Comparison of ENCODE assay signal across 14 cellular contexts in the genomic region with DNA sequence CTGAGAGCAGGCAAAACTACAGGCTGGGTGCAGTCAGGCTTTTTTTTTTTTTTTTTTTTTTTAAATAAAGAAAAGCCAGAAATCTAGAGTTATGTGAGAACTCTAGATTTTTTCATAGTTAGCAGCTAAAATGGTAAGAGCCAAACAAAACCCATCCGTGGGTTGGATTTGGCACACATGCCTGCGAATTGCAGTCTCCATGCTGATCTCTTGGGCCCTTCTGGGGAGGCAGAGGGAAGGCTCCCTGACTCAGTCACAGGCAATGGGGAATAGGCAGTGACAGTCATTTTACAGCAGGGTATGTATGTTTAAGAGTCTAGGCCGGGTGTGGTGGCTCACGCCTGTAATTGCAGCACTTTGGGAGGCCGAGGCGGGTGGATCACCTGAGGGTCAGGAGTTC. TPM values are rescaled to one million over a fixed set of nuclear protein-coding genes. Genes with fewer than 3 reads are reported as not detected.
DNase-seq lines count a peak whose midpoint lies in the region; ATAC-seq and TF ChIP-seq lines count a peak whose summit lies in the region.
"Had no signal": no experiment of that assay in that cellular context is flagged by ENCODE, and none has a peak within 500 bp of the region (broad histone marks: within the 10 kb centered on the region; RNA-seq: fewer than 3 reads in every experiment).

No MANE protein-coding gene starts in this region.

- CTCF ChIA-PET in CD8-positive, alpha-beta T cell (lab: Charles Lee), result no interaction called here
- CTCF ChIA-PET in MCF 10A (lab: Yijun Ruan, JAX), result interaction anchor here (0.6 to 0.7 kb wide), 3 partner anchors 23 to 588 kb away, joined by 3 to 4 read pairs (median 4); a partner anchor contains a TSS

- H4K20me1 ChIP-seq in Loucy (ENCODE audit: insufficient read depth, low read length, poor library complexity, severe bottlenecking), result peaks cover 51% of the 10 kb centered on the region

- no peak for DNase-seq in CD8-positive, alpha-beta T cell
- DNase-seq in MCF 10A (ENCODE audit: unreplicated experiment), result no peak
- DNase-seq in neural crest cell (ENCODE audit: low read depth, low spot score), result no peak
- DNase-seq in CD1c-positive myeloid dendritic cell (ENCODE audit: extremely low spot score), result no peak
- DNase-seq in stimulated activated CD4-positive, alpha-beta T cell treated with anti-CD3 and anti-CD28 coated beads, Interleukin-2, amount 100 ng/mL, for 48 hours, result no peak
- no peak for DNase-seq in central memory CD4-positive, alpha-beta T cell
- DNase-seq: glutamatergic neuron, NCI-H1930, Peyer's patch had no signal

- intact Hi-C loops in CD8-positive, alpha-beta T cell (cut with DNase I, micrococcal nuclease), result no loop called here
- intact Hi-C loops in MCF 10A (cut with micrococcal nuclease), result no loop called here

- ATAC-seq in CD8-positive, alpha-beta T cell, result no peak
- no peak for ATAC-seq in GM18870 (IDR thresholded peaks at IDR 0.05; ENCODE audit: unreplicated experiment)
- ATAC-seq: activated CD4-positive, CD25-positive, alpha-beta regulatory T cell treated with anti-CD3 and anti-CD28 coated beads, Interleukin-2, amount 50 U/mL, for 24 hours had no signal

- H2AFZ ChIP-seq in Loucy (ENCODE audit: low read length), result no peak overlapping the region

- H3K79me2 ChIP-seq in Loucy (ENCODE audit: insufficient read depth, low read length), result peaks cover 66% of the 10 kb centered on the region

- peak overlapping the region; percentile 98 for H3K9ac ChIP-seq in Loucy (ENCODE audit: low read depth, low read length, poor library complexity, severe bottlenecking)

- H3K27ac ChIP-seq in CD8-positive, alpha-beta T cell (ENCODE audit: low read depth, low read length), result no peak overlapping the region

- no peak overlapping the region for H3K4me3 ChIP-seq in CD8-positive, alpha-beta T cell (ENCODE audit: low read depth, low read length)
- peak overlapping the region; percentile 92 for H3K4me3 ChIP-seq in Loucy (ENCODE audit: low read length, poor library complexity, severe bottlenecking)

- no TSS peak for BruUV-seq in MCF 10A (replicated peaks; lab: Mats Ljungman, UMichigan)

- no peaks in the 10 kb centered on the region for H3K9me3 ChIP-seq in CD8-positive, alpha-beta T cell (ENCODE audit: low read length)
- no peaks in the 10 kb centered on the region for H3K9me3 ChIP-seq in Loucy (ENCODE audit: insufficient read depth, low read depth, low read length)
- H3K9me3 ChIP-seq: Peyer's patch had no signal

- peaks cover 26% of the 10 kb centered on the region for H3K4me1 ChIP-seq in CD8-positive, alpha-beta T cell (ENCODE audit: insufficient read depth, low read length)
- H3K4me1 ChIP-seq in Loucy (ENCODE audit: insufficient read depth, low read length, poor library complexity, severe bottlenecking), result peaks cover 59% of the 10 kb centered on the region

- no peaks in the 10 kb centered on the region for H3K9me2 ChIP-seq in Loucy (replicated peaks; ENCODE audit: low read depth, low read length)

- peaks cover 57% of the 10 kb centered on the region for H3K4me1 Mint-ChIP-seq in CD8-positive, alpha-beta T cell (ENCODE audit: low read depth)
- H3K4me1 Mint-ChIP-seq in MCF 10A (ENCODE audit: insufficient read depth, unreplicated experiment) (peaks cover 30% of the 10 kb centered on the region), neural crest cell (peaks cover 48% of the 10 kb centered on the region)

- no peaks in the 10 kb centered on the region for H3K9me3 Mint-ChIP-seq in CD8-positive, alpha-beta T cell
- no peaks in the 10 kb centered on the region for H3K9me3 Mint-ChIP-seq in MCF 10A (ENCODE audit: unreplicated experiment)
- H3K9me3 Mint-ChIP-seq in neural crest cell, result no peaks in the 10 kb centered on the region

- H3K4me3 Mint-ChIP-seq in CD8-positive, alpha-beta T cell, result no peak overlapping the region
- H3K4me3 Mint-ChIP-seq in MCF 10A (ENCODE audit: unreplicated experiment) (peak overlapping the region; percentile 97), neural crest cell (peak overlapping the region; percentile 72)

- H3K36me3 Mint-ChIP-seq in CD8-positive, alpha-beta T cell, result peaks cover 44% of the 10 kb centered on the region
- H3K36me3 Mint-ChIP-seq in MCF 10A (ENCODE audit: insufficient read depth, unreplicated experiment) (peaks cover 63% of the 10 kb centered on the region), neural crest cell (ENCODE audit: low read depth) (peaks cover 26% of the 10 kb centered on the region)

- peak overlapping the region; percentile 49 for H3K27ac Mint-ChIP-seq in CD8-positive, alpha-beta T cell
- H3K27ac Mint-ChIP-seq in MCF 10A (ENCODE audit: low read depth, unreplicated experiment) (peak overlapping the region; percentile 98), neural crest cell (ENCODE audit: unreplicated experiment) (no peak overlapping the region)

- H3K27me3 ChIP-seq in CD8-positive, alpha-beta T cell (ENCODE audit: insufficient read depth, low read length), result no peaks in the 10 kb centered on the region
- no peaks in the 10 kb centered on the region for H3K27me3 ChIP-seq in Loucy (ENCODE audit: insufficient read depth, low read length, poor library complexity, severe bottlenecking)
- H3K27me3 ChIP-seq: Peyer's patch had no signal

- H3F3A ChIP-seq in Loucy (ENCODE audit: low read depth), result no peaks in the 10 kb centered on the region

- H3K4me2 ChIP-seq in Loucy (ENCODE audit: low read depth, low read length, poor library complexity, severe bottlenecking), result peak overlapping the region; percentile 95

- POLR2A ChIA-PET in CD8-positive, alpha-beta T cell (lab: Charles Lee), result interaction anchor here (1.1 kb wide), 1 partner anchor 19 kb away, joined by 3 read pairs; a partner anchor contains a TSS
- POLR2A ChIA-PET in MCF 10A (lab: Yijun Ruan, JAX), result interaction anchor here (1.2 to 2.8 kb wide), 2 partner anchors 17 to 108 kb away, joined by 9 to 11 read pairs; a partner anchor contains a TSS

- no peaks in the 10 kb centered on the region for H3K27me3 Mint-ChIP-seq in CD8-positive, alpha-beta T cell (ENCODE audit: low read depth)
- H3K27me3 Mint-ChIP-seq in MCF 10A (ENCODE audit: insufficient read depth, unreplicated experiment) (no peaks in the 10 kb centered on the region), neural crest cell (ENCODE audit: low read depth) (no peaks in the 10 kb centered on the region)

- TF ChIP-seq CTCF in CD8-positive, alpha-beta T cell (IDR thresholded peaks at IDR 0.05), result no peak
- no peak for TF ChIP-seq CTCF in Loucy (conservative IDR thresholded peaks at IDR 0.05; ENCODE audit: low read length)
- TF ChIP-seq CTCF in MCF 10A (IDR thresholded peaks at IDR 0.05; ENCODE audit: unreplicated experiment), result no peak
- TF ChIP-seq CTCF in neural crest cell (conservative IDR thresholded peaks at IDR 0.05), result no peak

- H3K36me3 ChIP-seq in CD8-positive, alpha-beta T cell (ENCODE audit: insufficient read depth, low read length), result peaks cover 26% of the 10 kb centered on the region
- H3K36me3 ChIP-seq in Loucy (ENCODE audit: insufficient read depth, low read length), result peaks cover 17% of the 10 kb centered on the region; the same call in 1 of the 2 replicates

RNA-seq across cellular contexts. Expression of a gene that starts 2.6 kb away (rescaled TPM):
- total RNA-seq in CD8-positive, alpha-beta T cell, result 1 to 10 TPM; 7.5 to 8.9 TPM
- total RNA-seq in MCF 10A (2022) (61.8 and 64.8 TPM in 2 replicates), neural crest cell (70.3 and 70.7 TPM in 2 replicates)

RNA-seq across cellular contexts. Expression of a gene that starts 18.3 kb away (rescaled TPM):
- total RNA-seq in CD8-positive, alpha-beta T cell, result 1 to 10 TPM; 3.8 to 5.2 TPM
- total RNA-seq in MCF 10A (2022) (0.91 and 1.7 TPM in 2 replicates), neural crest cell (16.7 and 21.2 TPM in 2 replicates)

RNA-seq across cellular contexts. Expression of a gene that starts 23.4 kb away (rescaled TPM):
- 1 to 10 TPM; 1.3 to 2.0 TPM for total RNA-seq in CD8-positive, alpha-beta T cell
- 1.8 and 1.9 TPM in 2 replicates for total RNA-seq in MCF 10A (2022)
- 7.3 and 7.8 TPM in 2 replicates for total RNA-seq in neural crest cell

RNA-seq across cellular contexts. Expression of a gene that starts 26.8 kb away (rescaled TPM):
- total RNA-seq in CD8-positive, alpha-beta T cell, result not detected
- total RNA-seq in MCF 10A (2022) (not detected in 2 replicates), neural crest cell (not detected in 2 replicates)
- total RNA-seq: mucosa of gallbladder, temporal lobe had no signal

RNA-seq across cellular contexts. Expression of a gene that starts 40.1 kb away (rescaled TPM):
- total RNA-seq in CD8-positive, alpha-beta T cell, result 1 to 10 TPM; 8.6 to 9.1 TPM
- total RNA-seq in MCF 10A (2022) (22.2 and 27.3 TPM in 2 replicates), neural crest cell (21.3 and 22.5 TPM in 2 replicates)
